Comparison of ENCODE assay signal across 20 cellular contexts in genomic region chr18:58088723-58089074, GRCh38. TPM values are rescaled to one million over a fixed set of nuclear protein-coding genes. Genes with fewer than 3 reads are reported as not detected.
DNase-seq lines count a peak whose midpoint lies in the region; ATAC-seq and TF ChIP-seq lines count a peak whose summit lies in the region.
"Had no signal": no experiment of that assay in that cellular context is flagged by ENCODE, and none has a peak within 500 bp of the region (broad histone marks: within the 10 kb centered on the region; RNA-seq: fewer than 3 reads in every experiment).

No MANE protein-coding gene starts in this region.

- peaks cover 17% of the 10 kb centered on the region for H3K9me3 Mint-ChIP-seq in type B pancreatic cell
- no peaks in the 10 kb centered on the region for H3K9me3 Mint-ChIP-seq in activated CD8-positive, alpha-beta memory T cell treated with anti-CD3 and anti-CD28 coated beads, Interleukin-2, amount 10 ng/mL, durations not matched to agents 7 days and 5 days (ENCODE audit: low read depth)

- H3K4me3 Mint-ChIP-seq in type B pancreatic cell, result no peak overlapping the region
- H3K4me3 Mint-ChIP-seq in activated CD8-positive, alpha-beta memory T cell treated with anti-CD3 and anti-CD28 coated beads, Interleukin-2, amount 10 ng/mL, durations not matched to agents 7 days and 5 days, result no peak overlapping the region

- DNase-seq in NCI-H748 (lab: John Stamatoyannopoulos, UW; ENCODE audit: unreplicated experiment), result peak; percentile 47
- DNase-seq in NCI-H748 treated with DMSO at 0.1 percent for 48 hours (lab: John Stamatoyannopoulos, UW), result no peak
- DNase-seq in NCI-H774 (lab: John Stamatoyannopoulos, UW), result peak; percentile 85
- DNase-seq in left colon, result no peak
- no peak for DNase-seq in type B pancreatic cell (ENCODE audit: extremely low spot score, unreplicated experiment)
- no peak for DNase-seq in activated T-cell treated with anti-CD3 and anti-CD28 coated beads, Interleukin-2, amount 50 U/mL, for 1 hour
- DNase-seq in activated CD8-positive, alpha-beta memory T cell treated with anti-CD3 and anti-CD28 coated beads, Interleukin-2, amount 10 ng/mL, durations not matched to agents 7 days and 5 days, result no peak
- DNase-seq: activated CD8-positive, alpha-beta memory T cell treated with anti-CD3 and anti-CD28 coated beads, Interleukin-2, amount 50 U/mL, for 4 hours; activated effector memory CD4-positive, alpha-beta T cell treated with Interleukin-2 at 50 U/mL for 16 hours; DMS 273 treated with DMSO at 0.1 percent for 48 hours; effector CD4-positive, alpha-beta T cell; NCI-H1105; NCI-H510A treated with DMSO at 0.1 percent for 48 hours; SK-N-SH; stimulated activated CD4-positive, alpha-beta T cell treated with anti-CD3 and anti-CD28 coated beads, Interleukin-2, amount 100 ng/mL, for 24 hours; stimulated activated naive CD8-positive, alpha-beta T cell treated with anti-CD3 and anti-CD28 coated beads, Interleukin-15, Interleukin-2, amounts not matched to agents 100 U/mL and 50 U/mL, for 24 hours; thyroid gland; WERI-Rb-1 had no signal

- peak overlapping the region; percentile 88 for H3K27ac Mint-ChIP-seq in type B pancreatic cell
- H3K27ac Mint-ChIP-seq in activated CD8-positive, alpha-beta memory T cell treated with anti-CD3 and anti-CD28 coated beads, Interleukin-2, amount 10 ng/mL, durations not matched to agents 7 days and 5 days, result no peak overlapping the region

- no peaks in the 10 kb centered on the region for H3K27me3 Mint-ChIP-seq in type B pancreatic cell
- H3K27me3 Mint-ChIP-seq in activated CD8-positive, alpha-beta memory T cell treated with anti-CD3 and anti-CD28 coated beads, Interleukin-2, amount 10 ng/mL, durations not matched to agents 7 days and 5 days, result peaks cover 3% of the 10 kb centered on the region

- TF ChIP-seq CTCF in type B pancreatic cell (conservative IDR thresholded peaks at IDR 0.05), result no peak

- intact Hi-C loops in left colon (cut with DNase I, micrococcal nuclease), result no loop called here

- H3K4me1 Mint-ChIP-seq in type B pancreatic cell (ENCODE audit: unreplicated experiment), result peaks cover 17% of the 10 kb centered on the region
- H3K4me1 Mint-ChIP-seq in activated CD8-positive, alpha-beta memory T cell treated with anti-CD3 and anti-CD28 coated beads, Interleukin-2, amount 10 ng/mL, durations not matched to agents 7 days and 5 days, result peaks cover 2% of the 10 kb centered on the region

- peaks cover 19% of the 10 kb centered on the region for H3K36me3 Mint-ChIP-seq in type B pancreatic cell
- H3K36me3 Mint-ChIP-seq in activated CD8-positive, alpha-beta memory T cell treated with anti-CD3 and anti-CD28 coated beads, Interleukin-2, amount 10 ng/mL, durations not matched to agents 7 days and 5 days, result no peaks in the 10 kb centered on the region

- CTCF ChIA-PET in activated CD8-positive, alpha-beta memory T cell treated with anti-CD3 and anti-CD28 coated beads, Interleukin-2, amount 10 ng/mL, durations not matched to agents 7 days and 5 days (lab: Charles Lee), result no interaction called here

- ATAC-seq in left colon (peak; percentile 68), HG03280 (IDR thresholded peaks at IDR 0.05; ENCODE audit: unreplicated experiment) (no peak)
- no peak for ATAC-seq in activated CD8-positive, alpha-beta memory T cell treated with anti-CD3 and anti-CD28 coated beads, Interleukin-2, amount 10 ng/mL, durations not matched to agents 7 days and 5 days
- ATAC-seq: A549 had no signal

RNA-seq across cellular contexts. Expression of gene NEDD4L, which starts 44.7 kb away (rescaled TPM):
- total RNA-seq in left colon (100 to 1,000 TPM; 176 to 332 TPM), type B pancreatic cell (ENCODE audit: low replicate concordance) (84.7 and 93.5 TPM in 2 replicates)
- 1 to 10 TPM; 1.4 to 4.2 TPM for total RNA-seq in activated CD8-positive, alpha-beta memory T cell treated with anti-CD3 and anti-CD28 coated beads, Interleukin-2, amount 10 ng/mL, durations not matched to agents 7 days and 5 days

Comparison
In these comparisons a context has a peak if more than half of its experiments do, and no peak if none do; other contexts are left out.
1. DNase-seq: peak in NCI-H748 (single experiment) and NCI-H774 (single experiment); none in NCI-H748 treated with DMSO at 0.1 percent for 48 hours (single experiment), left colon (0 of 2), type B pancreatic cell (single experiment), activated T-cell treated with anti-CD3 and anti-CD28 coated beads, Interleukin-2, amount 50 U/mL, for 1 hour (single experiment) and activated CD8-positive, alpha-beta memory T cell treated with anti-CD3 and anti-CD28 coated beads, Interleukin-2, amount 10 ng/mL, durations not matched to agents 7 days and 5 days (single experiment).
2. RNA of gene NEDD4L, which starts 44.7 kb away (total RNA-seq): 176 to 332 TPM in left colon and 84.7 to 93.5 TPM in type B pancreatic cell; 1.4 to 4.2 TPM in activated CD8-positive, alpha-beta memory T cell treated with anti-CD3 and anti-CD28 coated beads, Interleukin-2, amount 10 ng/mL, durations not matched to agents 7 days and 5 days; every median in the first group is over 10 times any median in the second.